8 cellular contexts compared by ENCODE assay signal in the genomic region with DNA sequence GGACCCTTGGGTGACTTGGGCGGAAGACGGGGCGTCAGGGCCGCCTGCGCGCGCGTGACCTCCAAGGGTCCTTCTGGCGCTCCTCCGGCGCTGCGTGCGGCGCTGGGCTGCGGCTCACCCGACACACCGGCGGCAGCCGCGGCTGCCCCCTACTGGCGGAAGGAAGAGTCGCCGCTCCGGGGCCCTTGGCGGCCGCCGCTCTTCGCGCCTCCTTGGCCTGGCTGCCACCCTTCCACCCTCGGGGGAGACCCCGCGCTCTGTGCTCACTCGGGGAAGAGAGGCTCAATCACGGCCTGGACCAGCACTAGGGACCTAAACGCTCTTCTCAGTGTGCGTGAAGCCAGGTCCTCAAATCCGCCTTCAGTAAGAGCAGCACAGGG.
DNase-seq lines count a peak whose midpoint lies in the region; ATAC-seq and TF ChIP-seq lines count a peak whose summit lies in the region.

No MANE protein-coding gene starts in this region.

- no peaks in the 10 kb centered on the region for H4K20me1 ChIP-seq in smooth muscle cell (ENCODE audit: low read depth)

- no peaks in the 10 kb centered on the region for H3K9me3 ChIP-seq in smooth muscle cell (replicated peaks; ENCODE audit: low read depth)

- ATAC-seq in GM19043 (IDR thresholded peaks at IDR 0.05; ENCODE audit: low read depth, unreplicated experiment) (peak; percentile 64), HG03196 (IDR thresholded peaks at IDR 0.05; ENCODE audit: unreplicated experiment) (peak; percentile 84)

- peaks cover 10 to 16% of the 10 kb centered on the region in 2 donors for H3K4me1 Mint-ChIP-seq in immature natural killer cell

- H3K27me3 ChIP-seq in smooth muscle cell (ENCODE audit: low read depth) = peaks cover 59% of the 10 kb centered on the region

- DNase-seq in Ammon's horn (ENCODE audit: low spot score) (peak; percentile 23), SK-MEL-5 (ENCODE audit: low read depth, low spot score) (peak; percentile 63), astrocyte of the spinal cord (ENCODE audit: low read depth, low spot score) (peak; percentile 15), immature natural killer cell (peak; percentile 10 to 39 (median 31)), smooth muscle cell (lab: John Stamatoyannopoulos, UW; ENCODE audit: unreplicated experiment) (no peak), NCI-H226 (no peak)

- H3K4me3 Mint-ChIP-seq in immature natural killer cell = peak overlapping the region; percentile 60 to 73 (median 70)

- H3K4me3 ChIP-seq in astrocyte of the spinal cord (ENCODE audit: low read depth, low read length) = peak overlapping the region; percentile 40
- H3K4me3 ChIP-seq in smooth muscle cell = peak overlapping the region; percentile 55

- no peak overlapping the region for H3K27ac ChIP-seq in smooth muscle cell (ENCODE audit: low read depth)

- TF ChIP-seq CTCF in astrocyte of the spinal cord (IDR thresholded peaks at IDR 0.05; ENCODE audit: low read depth, low read length) = peak; percentile 60
- TF ChIP-seq CTCF in smooth muscle cell (IDR thresholded peaks at IDR 0.05; ENCODE audit: borderline replicate concordance, insufficient read depth, poor library complexity, severe bottlenecking) = peak; percentile 60

- no peaks in the 10 kb centered on the region for H3K36me3 ChIP-seq in smooth muscle cell (ENCODE audit: low read depth)

- H3K79me2 ChIP-seq in smooth muscle cell (ENCODE audit: low read depth) = no peaks in the 10 kb centered on the region

- H3F3A ChIP-seq in smooth muscle cell (ENCODE audit: low read depth) = no peaks in the 10 kb centered on the region

- no peak overlapping the region for H3K27ac Mint-ChIP-seq in immature natural killer cell

- H3K36me3 Mint-ChIP-seq in immature natural killer cell = no peaks in the 10 kb centered on the region

- in situ Hi-C loops in SK-MEL-5 (cut with HindIII; ENCODE audit: low pct_unique_long_range_greater_than_20kb, low sequenced_read_pairs) (no loop called here), astrocyte of the spinal cord (cut with HindIII; ENCODE audit: low sequenced_read_pairs) (no loop called here)

- peaks cover 0 to 1% (median 0%) of the 10 kb centered on the region in 6 donors for H3K9me3 Mint-ChIP-seq in immature natural killer cell

- peak overlapping the region; percentile 86 for H3K4me2 ChIP-seq in smooth muscle cell

- peaks cover 3% of the 10 kb centered on the region for H3K4me1 ChIP-seq in smooth muscle cell (ENCODE audit: low read depth)

- H3K27me3 Mint-ChIP-seq in immature natural killer cell (ENCODE audit: low read depth in 3 of 3) = peaks cover 3 to 18% (median 18%) of the 10 kb centered on the region in 3 donors

- H3K9ac ChIP-seq in smooth muscle cell (ENCODE audit: low read depth) = no peak overlapping the region

- H2AFZ ChIP-seq in smooth muscle cell (ENCODE audit: low read depth) = peak overlapping the region; percentile 70

- 2% methylated on average over 36 of the region's 37 CpGs for WGBS in smooth muscle cell (ENCODE audit: low lambda C conversion rate)

Comparison
In these comparisons a context has a peak if more than half of its experiments do, and no peak if none do; other contexts are left out.
1. DNase-seq: peak in Ammon's horn (single experiment), SK-MEL-5 (single experiment), astrocyte of the spinal cord (single experiment) and immature natural killer cell (3 of 3); none in smooth muscle cell (single experiment) and NCI-H226 (single experiment).